1 cellular context compared by ENCODE assay signal in the genomic region with DNA sequence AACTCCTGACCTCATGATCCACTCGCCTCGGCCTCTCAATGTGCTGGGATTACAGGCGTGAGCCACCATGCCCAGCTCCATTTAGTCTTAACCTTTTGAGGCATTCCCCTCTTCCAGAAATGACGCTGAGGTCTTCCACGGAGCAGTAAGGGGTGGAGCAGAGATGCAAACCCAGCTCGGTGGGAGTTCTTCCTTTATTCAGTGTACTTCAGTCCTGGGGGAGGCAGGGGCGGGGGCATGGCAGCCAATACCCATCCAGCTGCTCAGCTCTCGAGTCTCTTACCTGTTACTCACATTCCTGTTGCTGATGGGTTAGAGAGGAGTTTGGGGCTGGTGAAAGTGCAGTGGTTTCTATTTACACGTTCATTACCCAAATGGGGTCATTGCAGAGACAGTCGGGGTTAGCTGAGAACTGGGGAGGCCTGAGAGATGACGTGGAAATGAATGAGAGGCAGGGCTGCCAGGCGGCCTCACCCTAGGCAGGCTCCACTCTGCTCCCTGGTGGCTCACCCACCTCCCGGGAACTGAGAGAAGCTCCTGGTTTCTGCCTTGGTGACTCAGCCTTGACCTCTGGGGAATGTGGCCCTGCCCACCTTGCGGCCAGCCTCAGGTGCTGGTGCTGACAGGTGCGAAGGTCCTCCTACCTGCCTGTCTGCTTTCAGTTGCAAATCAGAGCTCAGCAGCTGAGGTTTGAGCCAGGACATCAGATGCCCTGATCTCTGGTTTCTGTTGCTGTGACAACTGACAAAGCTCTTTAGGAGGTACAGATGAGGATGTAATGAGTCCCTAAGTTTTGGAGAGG.
TF ChIP-seq lines count a peak whose summit lies in the region.

No MANE protein-coding gene starts in this region.

TF ChIP-seq in GM23338, 12 proteins besides CTCF, POLR2A, EP300 and RAD21 (continued from another document):
- TF ChIP-seq, protein P1, sequence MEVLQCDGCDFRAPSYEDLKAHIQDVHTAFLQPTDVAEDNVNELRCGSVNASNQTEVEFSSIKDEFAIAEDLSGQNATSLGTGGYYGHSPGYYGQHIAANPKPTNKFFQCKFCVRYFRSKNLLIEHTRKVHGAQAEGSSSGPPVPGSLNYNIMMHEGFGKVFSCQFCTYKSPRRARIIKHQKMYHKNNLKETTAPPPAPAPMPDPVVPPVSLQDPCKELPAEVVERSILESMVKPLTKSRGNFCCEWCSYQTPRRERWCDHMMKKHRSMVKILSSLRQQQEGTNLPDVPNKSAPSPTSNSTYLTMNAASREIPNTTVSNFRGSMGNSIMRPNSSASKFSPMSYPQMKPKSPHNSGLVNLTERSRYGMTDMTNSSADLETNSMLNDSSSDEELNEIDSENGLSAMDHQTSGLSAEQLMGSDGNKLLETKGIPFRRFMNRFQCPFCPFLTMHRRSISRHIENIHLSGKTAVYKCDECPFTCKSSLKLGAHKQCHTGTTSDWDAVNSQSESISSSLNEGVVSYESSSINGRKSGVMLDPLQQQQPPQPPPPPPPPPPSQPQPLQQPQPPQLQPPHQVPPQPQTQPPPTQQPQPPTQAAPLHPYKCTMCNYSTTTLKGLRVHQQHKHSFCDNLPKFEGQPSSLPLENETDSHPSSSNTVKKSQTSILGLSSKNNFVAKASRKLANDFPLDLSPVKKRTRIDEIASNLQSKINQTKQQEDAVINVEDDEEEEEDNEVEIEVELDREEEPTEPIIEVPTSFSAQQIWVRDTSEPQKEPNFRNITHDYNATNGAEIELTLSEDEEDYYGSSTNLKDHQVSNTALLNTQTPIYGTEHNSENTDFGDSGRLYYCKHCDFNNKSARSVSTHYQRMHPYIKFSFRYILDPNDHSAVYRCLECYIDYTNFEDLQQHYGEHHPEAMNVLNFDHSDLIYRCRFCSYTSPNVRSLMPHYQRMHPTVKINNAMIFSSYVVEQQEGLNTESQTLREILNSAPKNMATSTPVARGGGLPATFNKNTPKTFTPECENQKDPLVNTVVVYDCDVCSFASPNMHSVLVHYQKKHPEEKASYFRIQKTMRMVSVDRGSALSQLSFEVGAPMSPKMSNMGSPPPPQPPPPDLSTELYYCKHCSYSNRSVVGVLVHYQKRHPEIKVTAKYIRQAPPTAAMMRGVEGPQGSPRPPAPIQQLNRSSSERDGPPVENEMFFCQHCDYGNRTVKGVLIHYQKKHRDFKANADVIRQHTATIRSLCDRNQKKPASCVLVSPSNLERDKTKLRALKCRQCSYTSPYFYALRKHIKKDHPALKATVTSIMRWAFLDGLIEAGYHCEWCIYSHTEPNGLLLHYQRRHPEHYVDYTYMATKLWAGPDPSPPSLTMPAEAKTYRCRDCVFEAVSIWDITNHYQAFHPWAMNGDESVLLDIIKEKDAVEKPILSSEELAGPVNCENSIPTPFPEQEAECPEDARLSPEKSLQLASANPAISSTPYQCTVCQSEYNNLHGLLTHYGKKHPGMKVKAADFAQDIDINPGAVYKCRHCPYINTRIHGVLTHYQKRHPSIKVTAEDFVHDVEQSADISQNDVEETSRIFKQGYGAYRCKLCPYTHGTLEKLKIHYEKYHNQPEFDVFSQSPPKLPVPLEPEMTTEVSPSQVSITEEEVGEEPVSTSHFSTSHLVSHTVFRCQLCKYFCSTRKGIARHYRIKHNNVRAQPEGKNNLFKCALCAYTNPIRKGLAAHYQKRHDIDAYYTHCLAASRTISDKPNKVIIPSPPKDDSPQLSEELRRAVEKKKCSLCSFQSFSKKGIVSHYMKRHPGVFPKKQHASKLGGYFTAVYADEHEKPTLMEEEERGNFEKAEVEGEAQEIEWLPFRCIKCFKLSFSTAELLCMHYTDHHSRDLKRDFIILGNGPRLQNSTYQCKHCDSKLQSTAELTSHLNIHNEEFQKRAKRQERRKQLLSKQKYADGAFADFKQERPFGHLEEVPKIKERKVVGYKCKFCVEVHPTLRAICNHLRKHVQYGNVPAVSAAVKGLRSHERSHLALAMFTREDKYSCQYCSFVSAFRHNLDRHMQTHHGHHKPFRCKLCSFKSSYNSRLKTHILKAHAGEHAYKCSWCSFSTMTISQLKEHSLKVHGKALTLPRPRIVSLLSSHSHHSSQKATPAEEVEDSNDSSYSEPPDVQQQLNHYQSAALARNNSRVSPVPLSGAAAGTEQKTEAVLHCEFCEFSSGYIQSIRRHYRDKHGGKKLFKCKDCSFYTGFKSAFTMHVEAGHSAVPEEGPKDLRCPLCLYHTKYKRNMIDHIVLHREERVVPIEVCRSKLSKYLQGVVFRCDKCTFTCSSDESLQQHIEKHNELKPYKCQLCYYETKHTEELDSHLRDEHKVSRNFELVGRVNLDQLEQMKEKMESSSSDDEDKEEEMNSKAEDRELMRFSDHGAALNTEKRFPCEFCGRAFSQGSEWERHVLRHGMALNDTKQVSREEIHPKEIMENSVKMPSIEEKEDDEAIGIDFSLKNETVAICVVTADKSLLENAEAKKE (CRISPR knock-in tag; IDR thresholded peaks at IDR 0.05), result no peak
- TF ChIP-seq ZNF114 (CRISPR knock-in tag; IDR thresholded peaks at IDR 0.05), result no peak
